In genomic region chr13:90868321-90868920, GRCh38 we compare ENCODE assay signal across 9 cellular contexts.
A peak's percentile ranks its signal among the peaks of the same experiment; 100 is the strongest.
DNase-seq lines count a peak whose midpoint lies in the region; FAIRE-seq and TF ChIP-seq lines count a peak whose summit lies in the region.
"Had no signal": no experiment of that assay in that cellular context is flagged by ENCODE, and none has a peak within 500 bp of the region (broad histone marks: within the 10 kb centered on the region; RNA-seq: fewer than 3 reads in every experiment).

No MANE protein-coding gene starts in this region.

- no peak overlapping the region for H3K4me3 Mint-ChIP-seq in activated CD4-positive, alpha-beta T cell treated with anti-CD3 and anti-CD28 coated beads, Interleukin-2, amount 10 ng/mL, durations not matched to agents 7 days and 5 days

- no peaks in the 10 kb centered on the region for H3K27me3 ChIP-seq in tibial artery

- intact Hi-C loops in tibial artery (cut with DNase I; ENCODE audit: low total_unique reads), result no loop called here

- POLR2A ChIA-PET in activated CD4-positive, alpha-beta T cell treated with anti-CD3 and anti-CD28 coated beads, Interleukin-2, amount 10 ng/mL, durations not matched to agents 7 days and 5 days (lab: Charles Lee), result no interaction called here

- no peaks in the 10 kb centered on the region for H3K27me3 Mint-ChIP-seq in activated CD4-positive, alpha-beta T cell treated with anti-CD3 and anti-CD28 coated beads, Interleukin-2, amount 10 ng/mL, durations not matched to agents 7 days and 5 days

- peaks cover 3% of the 10 kb centered on the region for H3K4me1 Mint-ChIP-seq in activated CD4-positive, alpha-beta T cell treated with anti-CD3 and anti-CD28 coated beads, Interleukin-2, amount 10 ng/mL, durations not matched to agents 7 days and 5 days

- no peaks in the 10 kb centered on the region for H3K9me3 Mint-ChIP-seq in activated CD4-positive, alpha-beta T cell treated with anti-CD3 and anti-CD28 coated beads, Interleukin-2, amount 10 ng/mL, durations not matched to agents 7 days and 5 days

- no peaks in the 10 kb centered on the region for H3K9me3 ChIP-seq in tibial artery

- H3K36me3 Mint-ChIP-seq in activated CD4-positive, alpha-beta T cell treated with anti-CD3 and anti-CD28 coated beads, Interleukin-2, amount 10 ng/mL, durations not matched to agents 7 days and 5 days (ENCODE audit: low read depth), result no peaks in the 10 kb centered on the region

- FAIRE-seq in RCC 7860 (lab: Jason Lieb, UNC), result peak; percentile 23
- no peak for FAIRE-seq in GM12892 (lab: Jason Lieb, UNC)
- FAIRE-seq: GM18507 had no signal

- CTCF ChIA-PET in activated CD4-positive, alpha-beta T cell treated with anti-CD3 and anti-CD28 coated beads, Interleukin-2, amount 10 ng/mL, durations not matched to agents 7 days and 5 days (lab: Charles Lee), result no interaction called here

- H3K4me3 ChIP-seq in foreskin fibroblast (ENCODE audit: low read depth in 1 of 2, low read length in 2 of 2), result no peak overlapping the region
- no peak overlapping the region for H3K4me3 ChIP-seq in tibial artery

- H3K36me3 ChIP-seq in tibial artery, result no peaks in the 10 kb centered on the region

- peak; percentile 58 for TF ChIP-seq CTCF in foreskin fibroblast (IDR thresholded peaks at IDR 0.05; ENCODE audit: low read depth, low read length)
- peak; percentile 59 to 65 for TF ChIP-seq CTCF in tibial artery (IDR thresholded peaks at IDR 0.05)

- TF ChIP-seq POLR2A in GM12892 (IDR thresholded peaks at IDR 0.05; ENCODE audit: low read depth, low read length), result no peak

- H3K27ac ChIP-seq in tibial artery, result no peak overlapping the region

- no peaks in the 10 kb centered on the region for H3K4me1 ChIP-seq in tibial artery

- no peak overlapping the region for H3K27ac Mint-ChIP-seq in activated CD4-positive, alpha-beta T cell treated with anti-CD3 and anti-CD28 coated beads, Interleukin-2, amount 10 ng/mL, durations not matched to agents 7 days and 5 days

- peak; percentile 7 for DNase-seq in activated CD4-positive, alpha-beta T cell treated with anti-CD3 and anti-CD28 coated beads, Interleukin-2, amount 10 ng/mL, durations not matched to agents 7 days and 5 days
- DNase-seq in activated CD4-positive, alpha-beta T cell treated with anti-CD3 and anti-CD28 coated beads, Interleukin-2, amount 50 U/mL, for 4 hours, result no peak
- DNase-seq in RCC 7860 (ENCODE audit: low spot score) (no peak), foreskin fibroblast (peak in 1 of 2 donors; percentile 47), tibial artery (no peak), GM12892 (ENCODE audit: insufficient read length) (no peak), NCI-H2171 (lab: John Stamatoyannopoulos, UW) (no peak), activated gamma-delta T cell treated with Interleukin-2 at 50 U/mL for 16 hours (no peak)
